Comparison of ENCODE assay signal across 1 cellular context in the genomic region with DNA sequence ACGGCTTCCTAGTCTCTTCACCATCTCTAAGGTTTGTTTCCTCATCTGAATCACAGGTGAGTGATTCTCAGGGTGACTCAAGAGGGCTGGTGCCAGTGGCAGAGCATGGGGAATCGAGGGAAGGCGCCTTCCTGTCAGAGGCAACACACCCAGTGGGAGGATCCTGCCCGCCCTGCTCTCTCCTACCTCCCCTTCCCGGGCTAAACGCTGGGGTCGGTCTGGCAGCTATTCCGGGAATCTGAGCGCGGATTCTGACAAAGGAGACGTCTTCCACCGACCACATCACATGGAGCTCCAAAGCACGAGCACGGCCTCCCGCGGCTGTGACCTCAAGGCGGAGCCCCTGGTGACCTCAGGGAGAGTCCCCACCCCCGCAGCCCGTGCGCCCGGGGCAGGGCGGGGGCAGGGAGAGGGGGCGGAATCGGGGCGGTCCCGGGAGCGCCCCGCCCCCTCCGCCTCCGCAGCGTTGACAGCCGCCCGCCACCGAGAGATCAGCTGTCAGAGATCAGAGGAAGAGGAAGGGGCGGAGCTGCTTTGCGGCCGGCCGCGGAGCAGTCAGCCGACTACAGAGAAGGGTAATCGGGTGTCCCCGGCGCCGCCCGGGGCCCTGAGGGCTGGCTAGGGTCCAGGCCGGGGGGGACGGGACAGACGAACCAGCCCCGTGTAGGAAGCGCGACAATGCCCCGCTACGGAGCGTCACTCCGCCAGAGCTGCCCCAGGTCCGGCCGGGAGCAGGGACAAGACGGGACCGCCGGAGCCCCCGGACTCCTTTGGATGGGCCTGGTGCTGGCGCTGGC.
TF ChIP-seq lines count a peak whose summit lies in the region.

A gene (plus strand): TSS at position 554 of the 797 bp plus-strand sequence. CDS start 125 bp downstream, at position 679.

TF ChIP-seq in GM23338, 12 proteins besides CTCF, POLR2A, EP300 and RAD21 (continued from another document):
- TF ChIP-seq, protein P1, sequence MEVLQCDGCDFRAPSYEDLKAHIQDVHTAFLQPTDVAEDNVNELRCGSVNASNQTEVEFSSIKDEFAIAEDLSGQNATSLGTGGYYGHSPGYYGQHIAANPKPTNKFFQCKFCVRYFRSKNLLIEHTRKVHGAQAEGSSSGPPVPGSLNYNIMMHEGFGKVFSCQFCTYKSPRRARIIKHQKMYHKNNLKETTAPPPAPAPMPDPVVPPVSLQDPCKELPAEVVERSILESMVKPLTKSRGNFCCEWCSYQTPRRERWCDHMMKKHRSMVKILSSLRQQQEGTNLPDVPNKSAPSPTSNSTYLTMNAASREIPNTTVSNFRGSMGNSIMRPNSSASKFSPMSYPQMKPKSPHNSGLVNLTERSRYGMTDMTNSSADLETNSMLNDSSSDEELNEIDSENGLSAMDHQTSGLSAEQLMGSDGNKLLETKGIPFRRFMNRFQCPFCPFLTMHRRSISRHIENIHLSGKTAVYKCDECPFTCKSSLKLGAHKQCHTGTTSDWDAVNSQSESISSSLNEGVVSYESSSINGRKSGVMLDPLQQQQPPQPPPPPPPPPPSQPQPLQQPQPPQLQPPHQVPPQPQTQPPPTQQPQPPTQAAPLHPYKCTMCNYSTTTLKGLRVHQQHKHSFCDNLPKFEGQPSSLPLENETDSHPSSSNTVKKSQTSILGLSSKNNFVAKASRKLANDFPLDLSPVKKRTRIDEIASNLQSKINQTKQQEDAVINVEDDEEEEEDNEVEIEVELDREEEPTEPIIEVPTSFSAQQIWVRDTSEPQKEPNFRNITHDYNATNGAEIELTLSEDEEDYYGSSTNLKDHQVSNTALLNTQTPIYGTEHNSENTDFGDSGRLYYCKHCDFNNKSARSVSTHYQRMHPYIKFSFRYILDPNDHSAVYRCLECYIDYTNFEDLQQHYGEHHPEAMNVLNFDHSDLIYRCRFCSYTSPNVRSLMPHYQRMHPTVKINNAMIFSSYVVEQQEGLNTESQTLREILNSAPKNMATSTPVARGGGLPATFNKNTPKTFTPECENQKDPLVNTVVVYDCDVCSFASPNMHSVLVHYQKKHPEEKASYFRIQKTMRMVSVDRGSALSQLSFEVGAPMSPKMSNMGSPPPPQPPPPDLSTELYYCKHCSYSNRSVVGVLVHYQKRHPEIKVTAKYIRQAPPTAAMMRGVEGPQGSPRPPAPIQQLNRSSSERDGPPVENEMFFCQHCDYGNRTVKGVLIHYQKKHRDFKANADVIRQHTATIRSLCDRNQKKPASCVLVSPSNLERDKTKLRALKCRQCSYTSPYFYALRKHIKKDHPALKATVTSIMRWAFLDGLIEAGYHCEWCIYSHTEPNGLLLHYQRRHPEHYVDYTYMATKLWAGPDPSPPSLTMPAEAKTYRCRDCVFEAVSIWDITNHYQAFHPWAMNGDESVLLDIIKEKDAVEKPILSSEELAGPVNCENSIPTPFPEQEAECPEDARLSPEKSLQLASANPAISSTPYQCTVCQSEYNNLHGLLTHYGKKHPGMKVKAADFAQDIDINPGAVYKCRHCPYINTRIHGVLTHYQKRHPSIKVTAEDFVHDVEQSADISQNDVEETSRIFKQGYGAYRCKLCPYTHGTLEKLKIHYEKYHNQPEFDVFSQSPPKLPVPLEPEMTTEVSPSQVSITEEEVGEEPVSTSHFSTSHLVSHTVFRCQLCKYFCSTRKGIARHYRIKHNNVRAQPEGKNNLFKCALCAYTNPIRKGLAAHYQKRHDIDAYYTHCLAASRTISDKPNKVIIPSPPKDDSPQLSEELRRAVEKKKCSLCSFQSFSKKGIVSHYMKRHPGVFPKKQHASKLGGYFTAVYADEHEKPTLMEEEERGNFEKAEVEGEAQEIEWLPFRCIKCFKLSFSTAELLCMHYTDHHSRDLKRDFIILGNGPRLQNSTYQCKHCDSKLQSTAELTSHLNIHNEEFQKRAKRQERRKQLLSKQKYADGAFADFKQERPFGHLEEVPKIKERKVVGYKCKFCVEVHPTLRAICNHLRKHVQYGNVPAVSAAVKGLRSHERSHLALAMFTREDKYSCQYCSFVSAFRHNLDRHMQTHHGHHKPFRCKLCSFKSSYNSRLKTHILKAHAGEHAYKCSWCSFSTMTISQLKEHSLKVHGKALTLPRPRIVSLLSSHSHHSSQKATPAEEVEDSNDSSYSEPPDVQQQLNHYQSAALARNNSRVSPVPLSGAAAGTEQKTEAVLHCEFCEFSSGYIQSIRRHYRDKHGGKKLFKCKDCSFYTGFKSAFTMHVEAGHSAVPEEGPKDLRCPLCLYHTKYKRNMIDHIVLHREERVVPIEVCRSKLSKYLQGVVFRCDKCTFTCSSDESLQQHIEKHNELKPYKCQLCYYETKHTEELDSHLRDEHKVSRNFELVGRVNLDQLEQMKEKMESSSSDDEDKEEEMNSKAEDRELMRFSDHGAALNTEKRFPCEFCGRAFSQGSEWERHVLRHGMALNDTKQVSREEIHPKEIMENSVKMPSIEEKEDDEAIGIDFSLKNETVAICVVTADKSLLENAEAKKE (CRISPR knock-in tag; IDR thresholded peaks at IDR 0.05) = no peak
